Comparison of ENCODE assay signal across 9 cellular contexts in genomic region chr1:31670583-31670944, GRCh38. TPM values are rescaled to one million over a fixed set of nuclear protein-coding genes. Genes with fewer than 3 reads are reported as not detected.
DNase-seq lines count a peak whose midpoint lies in the region; ATAC-seq, FAIRE-seq and TF ChIP-seq lines count a peak whose summit lies in the region.
"Had no signal": no experiment of that assay in that cellular context is flagged by ENCODE, and none has a peak within 500 bp of the region (broad histone marks: within the 10 kb centered on the region; RNA-seq: fewer than 3 reads in every experiment).

No MANE protein-coding gene starts in this region.

- no peak overlapping the region for H2BK120ac ChIP-seq in neuronal stem cell (ENCODE audit: low read depth, low read length)

- no peak for TF ChIP-seq EP300 in A549 (IDR thresholded peaks at IDR 0.05)

- no peak overlapping the region for H2BK12ac ChIP-seq in neuronal stem cell (ENCODE audit: low read length)

- peak overlapping the region; percentile 28 to 91 for H3K27ac ChIP-seq in A549
- peak overlapping the region; percentile 74 for H3K27ac ChIP-seq in RWPE2 (ENCODE audit: poor library complexity, severe bottlenecking)
- H3K27ac ChIP-seq in neuronal stem cell (replicated peaks; ENCODE audit: low read length): no peak overlapping the region

- H3K79me1 ChIP-seq in neuronal stem cell (ENCODE audit: low read depth, low read length): no peaks in the 10 kb centered on the region

- no peak for TF ChIP-seq RAD21 in A549 (conservative IDR thresholded peaks at IDR 0.05 in 1 of 2, IDR thresholded peaks at IDR 0.05 in 1 of 2)

- H3K4ac ChIP-seq in neuronal stem cell (ENCODE audit: low read length): no peak overlapping the region

- H4K8ac ChIP-seq in neuronal stem cell (ENCODE audit: low read depth, low read length): no peak overlapping the region

- CTCF ChIA-PET in A549 (lab: Yijun Ruan, JAX): interaction anchor here (0.6 to 2.8 kb wide), 14 partner anchors 8 to 108 kb away, joined by 3 to 17 read pairs (median 4); no protein-coding TSS in a partner anchor

- no peak overlapping the region for H3K9ac ChIP-seq in neuronal stem cell (ENCODE audit: low read depth, low read length, poor library complexity)

- no peak overlapping the region for H2AK5ac ChIP-seq in neuronal stem cell (ENCODE audit: low read depth, low read length)

- TF ChIP-seq CTCF in A549 (IDR thresholded peaks at IDR 0.05) (no peak), RWPE2 (IDR thresholded peaks at IDR 0.05; ENCODE audit: poor library complexity, severe bottlenecking) (no peak), epithelial cell of esophagus (IDR thresholded peaks at IDR 0.05; ENCODE audit: insufficient read depth, low read depth, low read length, missing control alignments) (no peak)

- in situ Hi-C loops in G401 (cut with HindIII; ENCODE audit: low sequenced_read_pairs): no loop called here

- H3K9me3 ChIP-seq in A549 (no peaks in the 10 kb centered on the region), RWPE2 (ENCODE audit: severe bottlenecking) (no peaks in the 10 kb centered on the region), neuronal stem cell (replicated peaks in 1 of 2; ENCODE audit: control insufficient read depth in 2 of 2, insufficient read depth in 1 of 2, low read depth in 1 of 2, low read length in 2 of 2) (no peaks in the 10 kb centered on the region)

- no peak overlapping the region for H2BK5ac ChIP-seq in neuronal stem cell (ENCODE audit: low read length)

- H3K27me3 ChIP-seq in RWPE2 (ENCODE audit: insufficient read depth, poor library complexity, severe bottlenecking) (no peaks in the 10 kb centered on the region), neuronal stem cell (ENCODE audit: control insufficient read depth in 3 of 3, insufficient read depth in 3 of 3, low read depth in 1 of 3, low read length in 3 of 3) (peaks cover 0 to 99% (median 0%) of the 10 kb centered on the region in 3 experiments)

- POLR2A ChIA-PET in A549 (lab: Yijun Ruan, JAX): interaction anchor here (1.2 kb wide), 3 partner anchors 44 to 118 kb away, joined by 5 to 8 read pairs (median 6); no protein-coding TSS in a partner anchor

- ATAC-seq in A549 (no peak), RWPE2 (ENCODE audit: low read depth) (no peak)

- H3K14ac ChIP-seq in neuronal stem cell (ENCODE audit: low read length): no peak overlapping the region

- H3K23ac ChIP-seq in neuronal stem cell (ENCODE audit: low read depth, low read length, poor library complexity): peak overlapping the region; percentile 11

- WGBS in A549 (ENCODE audit: missing lambda C conversion rate): 92% methylated on average over 7 of the region's 7 CpGs
- no CpG with 5 or more reads among the region's 7 CpGs for WGBS in neuronal stem cell (ENCODE audit: extremely low coverage in 2 of 2, insufficient read length in 2 of 2, insufficient replicate concordance in 1 of 2), 2 donors

- H3K4me2 ChIP-seq in A549 (peak overlapping the region; percentile 53), neuronal stem cell (ENCODE audit: insufficient read depth, low read length, poor library complexity, severe bottlenecking) (no peak overlapping the region)

- H3K4me1 ChIP-seq in A549 (peaks cover 37% of the 10 kb centered on the region), RWPE2 (ENCODE audit: insufficient read depth, poor library complexity, severe bottlenecking) (peaks cover 26% of the 10 kb centered on the region), neuronal stem cell (ENCODE audit: control insufficient read depth in 2 of 2, insufficient read depth in 1 of 2, low read depth in 1 of 2, low read length in 2 of 2) (peaks cover 0 to 5% of the 10 kb centered on the region in 2 donors)

- peak overlapping the region; percentile 10 for H2BK15ac ChIP-seq in neuronal stem cell (ENCODE audit: low read length)

- peak overlapping the region; percentile 75 for H3K18ac ChIP-seq in neuronal stem cell (ENCODE audit: low read length)

- H2AFZ ChIP-seq in neuronal stem cell (ENCODE audit: low read length): no peak overlapping the region

- no peak for TF ChIP-seq POLR2A in A549 (IDR thresholded peaks at IDR 0.05; ENCODE audit: low read length)

- no peak overlapping the region for H3K4me3 ChIP-seq in A549
- no peak overlapping the region for H3K4me3 ChIP-seq in RWPE2 (ENCODE audit: severe bottlenecking)
- peak overlapping the region; percentile 39 for H3K4me3 ChIP-seq in epithelial cell of esophagus (ENCODE audit: low read length)
- H3K4me3 ChIP-seq in neuronal stem cell (ENCODE audit: low read length in 2 of 2): no peak overlapping the region

- H3K36me3 ChIP-seq in RWPE2 (ENCODE audit: low read depth) (peaks cover 37% of the 10 kb centered on the region), neuronal stem cell (replicated peaks in 1 of 2; ENCODE audit: control insufficient read depth in 2 of 2, insufficient read depth in 2 of 2, low read length in 2 of 2) (no peaks in the 10 kb centered on the region)

- no peak for DNase-seq in A549 (ENCODE audit: low read depth in 1 of 2, low spot score in 1 of 2)
- DNase-seq in RWPE2 (ENCODE audit: low spot score): no peak
- DNase-seq in epithelial cell of esophagus (ENCODE audit: low read depth): no peak
- DNase-seq in neuronal stem cell (ENCODE audit: low spot score): no peak
- no peak for DNase-seq in NCI-H526 (lab: John Stamatoyannopoulos, UW)
- DNase-seq in NK-92 (lab: John Stamatoyannopoulos, UW; ENCODE audit: unreplicated experiment): no peak
- no peak for DNase-seq in G401 (ENCODE audit: low spot score)
- DNase-seq in activated naive CD4-positive, alpha-beta T cell treated with Interleukin-2 at 50 U/mL for 16 hours: no peak

- H4K91ac ChIP-seq in neuronal stem cell (ENCODE audit: low read depth, low read length, poor library complexity): peak overlapping the region; percentile 10

- no peak for FAIRE-seq in A549 (lab: Jason Lieb, UNC)

TF ChIP-seq in A549, 52 proteins besides CTCF, POLR2A, EP300 and RAD21 (continues in another document):
- TF ChIP-seq ZC3H11A (IDR thresholded peaks at IDR 0.05): no peak
- no peak for TF ChIP-seq KDM5A (IDR thresholded peaks at IDR 0.05)
- TF ChIP-seq JUNB (IDR thresholded peaks at IDR 0.05): no peak
- no peak for TF ChIP-seq SMC3 (IDR thresholded peaks at IDR 0.05)
- TF ChIP-seq NFE2L2 (conservative IDR thresholded peaks at IDR 0.05; ENCODE audit: low read length): no peak
- no peak for TF ChIP-seq HOXA7 (CRISPR knock-in tag; IDR thresholded peaks at IDR 0.05)
- TF ChIP-seq, protein P1, sequence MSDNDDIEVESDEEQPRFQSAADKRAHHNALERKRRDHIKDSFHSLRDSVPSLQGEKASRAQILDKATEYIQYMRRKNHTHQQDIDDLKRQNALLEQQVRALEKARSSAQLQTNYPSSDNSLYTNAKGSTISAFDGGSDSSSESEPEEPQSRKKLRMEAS (IDR thresholded peaks at IDR 0.05): no peak
- TF ChIP-seq HOXB13 (CRISPR knock-in tag; IDR thresholded peaks at IDR 0.05; ENCODE audit: low read depth): no peak
- no peak for TF ChIP-seq PBX3 (IDR thresholded peaks at IDR 0.05)
- TF ChIP-seq FOXS1 (CRISPR knock-in tag; IDR thresholded peaks at IDR 0.05): no peak
- TF ChIP-seq GATA3 (IDR thresholded peaks at IDR 0.05; ENCODE audit: borderline replicate concordance): no peak
- TF ChIP-seq, protein P2, sequence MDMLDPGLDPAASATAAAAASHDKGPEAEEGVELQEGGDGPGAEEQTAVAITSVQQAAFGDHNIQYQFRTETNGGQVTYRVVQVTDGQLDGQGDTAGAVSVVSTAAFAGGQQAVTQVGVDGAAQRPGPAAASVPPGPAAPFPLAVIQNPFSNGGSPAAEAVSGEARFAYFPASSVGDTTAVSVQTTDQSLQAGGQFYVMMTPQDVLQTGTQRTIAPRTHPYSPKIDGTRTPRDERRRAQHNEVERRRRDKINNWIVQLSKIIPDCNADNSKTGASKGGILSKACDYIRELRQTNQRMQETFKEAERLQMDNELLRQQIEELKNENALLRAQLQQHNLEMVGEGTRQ (IDR thresholded peaks at IDR 0.05): no peak
- TF ChIP-seq FOSL2 (IDR thresholded peaks at IDR 0.05): no peak
- TF ChIP-seq FOSL2 (CRISPR knock-in tag; IDR thresholded peaks at IDR 0.05): no peak

RNA-seq across cellular contexts. Expression of gene PEF1, which starts 25.9 kb away (rescaled TPM):
- 47.6 and 62.9 TPM in 2 replicates for polyA plus RNA-seq in A549 (2011; rRNA removed)
- 50.9 and 68.0 TPM in 2 replicates for polyA plus RNA-seq in A549 (2012; cell fraction: cytosol; rRNA removed)
- 62.3 and 63.1 TPM in 2 replicates for polyA plus RNA-seq in A549 (2012; cell fraction: nucleus; rRNA removed)
- 37.3 to 38.5 TPM (median 38.3 TPM) in 3 replicates for polyA plus RNA-seq in A549 (2017; fragmentation: RNase III; extraction: RNeasy Plus Mini Kit Qiagen cat#74134 plus additional on column Dnase treatment)
- polyA minus RNA-seq in A549 (2011; rRNA and poly(A)+ RNA removed): 78.5 and 82.1 TPM in 2 replicates
- 43.1 TPM for polyA plus RNA-seq in neuronal stem cell (2013, experiment 1 of 2)
- 43.8 TPM for polyA plus RNA-seq in neuronal stem cell (2013, experiment 2 of 2)
- total RNA-seq in G401 (2014; rRNA removed; shearing (Covaris generic)): 75.9 and 77.7 TPM in 2 replicates

RNA-seq across cellular contexts. Expression of gene COL16A1, which starts 33.3 kb away (rescaled TPM):
- polyA plus RNA-seq in A549 (2011; rRNA removed): 1.4 and 1.5 TPM in 2 replicates
- 2.4 and 3.5 TPM in 2 replicates for polyA plus RNA-seq in A549 (2012; cell fraction: cytosol; rRNA removed)
- 15.3 and 19.1 TPM in 2 replicates for polyA plus RNA-seq in A549 (2012; cell fraction: nucleus; rRNA removed)
- polyA plus RNA-seq in A549 (2017; fragmentation: RNase III; extraction: RNeasy Plus Mini Kit Qiagen cat#74134 plus additional on column Dnase treatment): 8.1 to 11.1 TPM (median 10.4 TPM) in 3 replicates
- polyA minus RNA-seq in A549 (2011; rRNA and poly(A)+ RNA removed): 0.95 and 1.4 TPM in 2 replicates
- polyA plus RNA-seq in neuronal stem cell (2013, experiment 1 of 2): 1.2 TPM
- 1.3 TPM for polyA plus RNA-seq in neuronal stem cell (2013, experiment 2 of 2)
- 50.5 and 56.2 TPM in 2 replicates for total RNA-seq in G401 (2014; rRNA removed; shearing (Covaris generic))

RNA-seq across cellular contexts. Expression of gene HCRTR1, which starts 53.1 kb away (rescaled TPM):
- polyA plus RNA-seq in A549 (2011; rRNA removed) (not detected in 2 replicates), A549 (2017; fragmentation: RNase III; extraction: RNeasy Plus Mini Kit Qiagen cat#74134 plus additional on column Dnase treatment) (not detected in 3 replicates)
- polyA plus RNA-seq in A549 (2012; cell fraction: cytosol; rRNA removed): not detected in 2 replicates
- polyA plus RNA-seq in A549 (2012; cell fraction: nucleus; rRNA removed): 0.04 and 0.07 TPM in 2 replicates
- not detected in 2 replicates for polyA minus RNA-seq in A549 (2011; rRNA and poly(A)+ RNA removed)
- 0.28 TPM for polyA plus RNA-seq in neuronal stem cell (2013, experiment 1 of 2)
- 0.22 TPM for polyA plus RNA-seq in neuronal stem cell (2013, experiment 2 of 2)
- total RNA-seq in G401 (2014; rRNA removed; shearing (Covaris generic)): 2.0 and 4.2 TPM in 2 replicates
- total RNA-seq: activated naive CD4-positive, alpha-beta T cell treated with anti-CD3 and anti-CD28 coated beads, Interleukin-2, amount 50 U/mL, for 72 hours had no signal
